In the genomic region with DNA sequence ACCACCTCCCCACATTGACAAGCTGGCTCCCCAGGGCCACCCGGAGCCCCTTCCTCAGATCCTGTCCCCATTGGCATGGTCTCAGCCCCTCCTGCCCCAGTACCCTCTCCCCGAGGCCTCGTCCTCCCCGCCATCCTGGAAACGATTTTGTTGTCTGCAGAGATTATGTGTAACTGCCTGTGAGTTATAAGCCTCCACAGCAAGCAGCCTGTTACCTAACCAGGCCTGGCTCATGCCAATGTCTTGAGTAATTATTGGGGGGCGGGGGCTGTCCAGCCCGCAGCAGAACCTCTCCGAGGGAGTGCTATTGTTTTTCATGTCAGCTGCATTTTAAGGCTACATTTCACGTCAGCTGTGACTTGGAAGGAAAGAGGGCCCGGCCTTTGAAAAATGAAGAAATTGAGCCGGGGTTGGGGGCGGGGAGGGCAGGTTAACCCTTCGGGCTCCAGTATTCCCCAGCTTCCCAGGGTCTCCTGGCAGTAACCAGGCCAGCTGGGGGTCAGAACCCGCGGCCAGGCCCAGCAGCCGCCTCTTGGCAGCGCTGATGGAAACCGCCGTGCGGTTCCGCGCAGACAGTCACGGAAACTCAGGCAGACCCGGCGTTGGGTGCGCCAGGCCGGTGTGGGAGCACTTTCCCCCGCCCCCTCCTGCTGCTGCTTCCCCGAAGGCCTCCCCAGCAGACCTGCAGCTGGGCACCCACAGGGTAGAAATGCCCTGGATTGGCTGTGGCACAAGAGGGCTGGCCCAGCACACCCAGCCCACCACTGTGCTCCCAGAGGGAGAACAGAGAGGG, we compare ENCODE assay signal across 8 cellular contexts. TPM values are rescaled to one million over a fixed set of nuclear protein-coding genes. Genes with fewer than 3 reads are reported as not detected.
DNase-seq lines count a peak whose midpoint lies in the region; ATAC-seq and TF ChIP-seq lines count a peak whose summit lies in the region.

No MANE protein-coding gene starts in this region.

- H3K4me1 ChIP-seq in heart right ventricle = peaks cover 27 to 65% (median 42%) of the 10 kb centered on the region in 9 donors

- peak; percentile 33; the same call in 1 of the 2 replicates for ATAC-seq in WTC11
- peak; percentile 69 to 80 (median 74) for ATAC-seq in heart right ventricle
- no peak for ATAC-seq in HG03139 (IDR thresholded peaks at IDR 0.05; ENCODE audit: unreplicated experiment)

- H3K27me3 ChIP-seq in heart right ventricle = no peaks in the 10 kb centered on the region

- POLR2A ChIA-PET in WTC11 (lab: Charles Lee) = no interaction called here

- peak overlapping the region in 1 of 10 donors; percentile 22 for H3K4me3 ChIP-seq in heart right ventricle

- H3K36me3 Mint-ChIP-seq in WTC11 = peaks cover 32% of the 10 kb centered on the region

- 49% methylated on average over 29 of the region's 29 CpGs for WGBS in heart right ventricle, 2 donors

- peaks cover 0 to 26% (median 4%) of the 10 kb centered on the region in 11 donors for H3K9me3 ChIP-seq in heart right ventricle

- H3K27ac ChIP-seq in heart right ventricle = peak overlapping the region; percentile 83 to 96 (median 89)

- H3K9me3 Mint-ChIP-seq in WTC11 = peaks cover 40% of the 10 kb centered on the region

- no peaks in the 10 kb centered on the region for H3K36me3 ChIP-seq in heart right ventricle

- intact Hi-C loops in heart right ventricle (cut with DNase I) = loop anchor here in 4 of 10 donors (2.0 to 5.0 kb wide), 4 partner anchors 56 to 61 kb away; a partner anchor contains a TSS

- H3K4me1 Mint-ChIP-seq in WTC11 = peaks cover 12% of the 10 kb centered on the region

- CTCF ChIA-PET in WTC11 (lab: Charles Lee) = no interaction called here

- H3K27ac Mint-ChIP-seq in WTC11 = no peak overlapping the region

- peaks cover 74% of the 10 kb centered on the region for H3K27me3 Mint-ChIP-seq in WTC11 (ENCODE audit: low read depth)

- H3K4me3 Mint-ChIP-seq in WTC11 = no peak overlapping the region

- DNase-seq in GOT3 (lab: John Stamatoyannopoulos, UW) (peak; percentile 6), WTC11 (ENCODE audit: low spot score) (no peak), heart right ventricle (peak; percentile 64 to 65), renal cortical epithelial cell (ENCODE audit: low read depth) (peak; percentile 93), superior temporal gyrus (ENCODE audit: extremely low spot score) (no peak), SHP77 (lab: John Stamatoyannopoulos, UW) (no peak), SK-N-DZ (ENCODE audit: low spot score) (no peak)

- TF ChIP-seq CTCF in WTC11 (IDR thresholded peaks at IDR 0.05) = no peak
- no peak for TF ChIP-seq CTCF in heart right ventricle (IDR thresholded peaks at IDR 0.05)

TF ChIP-seq in WTC11, 78 proteins besides CTCF, POLR2A, EP300 and RAD21:
- no peak for TF ChIP-seq SMAD4 (CRISPR knock-in tag; IDR thresholded peaks at IDR 0.05)
- TF ChIP-seq JAZF1 (CRISPR knock-in tag; IDR thresholded peaks at IDR 0.05) = no peak
- TF ChIP-seq PRRX2 (CRISPR knock-in tag; IDR thresholded peaks at IDR 0.05) = no peak
- no peak for TF ChIP-seq ZNF423 (CRISPR knock-in tag; IDR thresholded peaks at IDR 0.05)
- TF ChIP-seq, protein P1, sequence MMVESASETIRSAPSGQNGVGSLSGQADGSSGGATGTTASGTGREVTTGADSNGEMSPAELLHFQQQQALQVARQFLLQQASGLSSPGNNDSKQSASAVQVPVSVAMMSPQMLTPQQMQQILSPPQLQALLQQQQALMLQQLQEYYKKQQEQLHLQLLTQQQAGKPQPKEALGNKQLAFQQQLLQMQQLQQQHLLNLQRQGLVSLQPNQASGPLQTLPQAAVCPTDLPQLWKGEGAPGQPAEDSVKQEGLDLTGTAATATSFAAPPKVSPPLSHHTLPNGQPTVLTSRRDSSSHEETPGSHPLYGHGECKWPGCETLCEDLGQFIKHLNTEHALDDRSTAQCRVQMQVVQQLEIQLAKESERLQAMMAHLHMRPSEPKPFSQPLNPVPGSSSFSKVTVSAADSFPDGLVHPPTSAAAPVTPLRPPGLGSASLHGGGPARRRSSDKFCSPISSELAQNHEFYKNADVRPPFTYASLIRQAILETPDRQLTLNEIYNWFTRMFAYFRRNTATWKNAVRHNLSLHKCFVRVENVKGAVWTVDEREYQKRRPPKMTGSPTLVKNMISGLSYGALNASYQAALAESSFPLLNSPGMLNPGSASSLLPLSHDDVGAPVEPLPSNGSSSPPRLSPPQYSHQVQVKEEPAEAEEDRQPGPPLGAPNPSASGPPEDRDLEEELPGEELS (CRISPR knock-in tag; IDR thresholded peaks at IDR 0.05) = no peak
- no peak for TF ChIP-seq FOXK1 (CRISPR knock-in tag; IDR thresholded peaks at IDR 0.05)
- no peak for TF ChIP-seq ZNF138 (CRISPR knock-in tag; conservative IDR thresholded peaks at IDR 0.05)
- TF ChIP-seq, protein P2, sequence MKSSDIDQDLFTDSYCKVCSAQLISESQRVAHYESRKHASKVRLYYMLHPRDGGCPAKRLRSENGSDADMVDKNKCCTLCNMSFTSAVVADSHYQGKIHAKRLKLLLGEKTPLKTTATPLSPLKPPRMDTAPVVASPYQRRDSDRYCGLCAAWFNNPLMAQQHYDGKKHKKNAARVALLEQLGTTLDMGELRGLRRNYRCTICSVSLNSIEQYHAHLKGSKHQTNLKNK (CRISPR knock-in tag; IDR thresholded peaks at IDR 0.05) = no peak
- TF ChIP-seq, protein P3, sequence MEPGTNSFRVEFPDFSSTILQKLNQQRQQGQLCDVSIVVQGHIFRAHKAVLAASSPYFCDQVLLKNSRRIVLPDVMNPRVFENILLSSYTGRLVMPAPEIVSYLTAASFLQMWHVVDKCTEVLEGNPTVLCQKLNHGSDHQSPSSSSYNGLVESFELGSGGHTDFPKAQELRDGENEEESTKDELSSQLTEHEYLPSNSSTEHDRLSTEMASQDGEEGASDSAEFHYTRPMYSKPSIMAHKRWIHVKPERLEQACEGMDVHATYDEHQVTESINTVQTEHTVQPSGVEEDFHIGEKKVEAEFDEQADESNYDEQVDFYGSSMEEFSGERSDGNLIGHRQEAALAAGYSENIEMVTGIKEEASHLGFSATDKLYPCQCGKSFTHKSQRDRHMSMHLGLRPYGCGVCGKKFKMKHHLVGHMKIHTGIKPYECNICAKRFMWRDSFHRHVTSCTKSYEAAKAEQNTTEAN (CRISPR knock-in tag; IDR thresholded peaks at IDR 0.05) = no peak
- no peak for TF ChIP-seq NFYB (CRISPR knock-in tag; conservative IDR thresholded peaks at IDR 0.05; ENCODE audit: low read depth)
- TF ChIP-seq, protein P4, sequence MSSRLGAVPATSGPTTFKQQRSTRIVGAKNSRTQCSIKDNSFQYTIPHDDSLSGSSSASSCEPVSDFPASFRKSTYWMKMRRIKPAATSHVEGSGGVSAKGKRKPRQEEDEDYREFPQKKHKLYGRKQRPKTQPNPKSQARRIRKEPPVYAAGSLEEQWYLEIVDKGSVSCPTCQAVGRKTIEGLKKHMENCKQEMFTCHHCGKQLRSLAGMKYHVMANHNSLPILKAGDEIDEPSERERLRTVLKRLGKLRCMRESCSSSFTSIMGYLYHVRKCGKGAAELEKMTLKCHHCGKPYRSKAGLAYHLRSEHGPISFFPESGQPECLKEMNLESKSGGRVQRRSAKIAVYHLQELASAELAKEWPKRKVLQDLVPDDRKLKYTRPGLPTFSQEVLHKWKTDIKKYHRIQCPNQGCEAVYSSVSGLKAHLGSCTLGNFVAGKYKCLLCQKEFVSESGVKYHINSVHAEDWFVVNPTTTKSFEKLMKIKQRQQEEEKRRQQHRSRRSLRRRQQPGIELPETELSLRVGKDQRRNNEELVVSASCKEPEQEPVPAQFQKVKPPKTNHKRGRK (CRISPR knock-in tag; IDR thresholded peaks at IDR 0.05; ENCODE audit: borderline replicate concordance) = no peak
- TF ChIP-seq, protein P5, sequence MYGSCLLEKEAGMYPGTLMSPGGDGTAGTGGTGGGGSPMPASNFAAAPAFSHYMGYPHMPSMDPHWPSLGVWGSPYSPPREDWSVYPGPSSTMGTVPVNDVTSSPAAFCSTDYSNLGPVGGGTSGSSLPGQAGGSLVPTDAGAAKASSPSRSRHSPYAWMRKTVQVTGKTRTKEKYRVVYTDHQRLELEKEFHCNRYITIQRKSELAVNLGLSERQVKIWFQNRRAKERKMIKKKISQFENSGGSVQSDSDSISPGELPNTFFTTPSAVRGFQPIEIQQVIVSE (CRISPR knock-in tag; IDR thresholded peaks at IDR 0.05; ENCODE audit: borderline replicate concordance) = no peak
- no peak for TF ChIP-seq FOXJ3 (CRISPR knock-in tag; IDR thresholded peaks at IDR 0.05; ENCODE audit: borderline replicate concordance)
- no peak for TF ChIP-seq NR2C2 (CRISPR knock-in tag; IDR thresholded peaks at IDR 0.05)
- no peak for TF ChIP-seq TCF7 (CRISPR knock-in tag; IDR thresholded peaks at IDR 0.05; ENCODE audit: low read depth)
- no peak for TF ChIP-seq ESRRA (CRISPR knock-in tag; IDR thresholded peaks at IDR 0.05; ENCODE audit: borderline replicate concordance)
- TF ChIP-seq, protein P6, sequence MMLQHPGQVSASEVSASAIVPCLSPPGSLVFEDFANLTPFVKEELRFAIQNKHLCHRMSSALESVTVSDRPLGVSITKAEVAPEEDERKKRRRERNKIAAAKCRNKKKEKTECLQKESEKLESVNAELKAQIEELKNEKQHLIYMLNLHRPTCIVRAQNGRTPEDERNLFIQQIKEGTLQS (CRISPR knock-in tag; conservative IDR thresholded peaks at IDR 0.05) = no peak

RNA-seq across cellular contexts. Expression of a gene that starts 59.5 kb away (rescaled TPM):
- total RNA-seq in WTC11 (2021) (25.0 to 35.0 TPM (median 32.4 TPM) in 3 replicates), heart right ventricle (10 to 100 TPM; 16.9 to 48.0 (median 25.4) TPM), renal cortical epithelial cell (25.3 and 28.5 TPM in 2 replicates)
- polyA plus RNA-seq in heart right ventricle = 10 to 100 TPM; 50.3 to 55.3 TPM
- 7.0 and 7.8 TPM in 2 replicates for polyA plus RNA-seq in SK-N-DZ (2014; cell fraction: cytosol; rRNA removed)
- polyA plus RNA-seq in SK-N-DZ (2014; cell fraction: nucleus; rRNA removed) = 5.4 and 5.8 TPM in 2 replicates

Comparison
In these comparisons a context has a peak if more than half of its experiments do, and no peak if none do; other contexts are left out.
1. DNase-seq: peak in GOT3 (single experiment), heart right ventricle (2 of 2) and renal cortical epithelial cell (single experiment); none in WTC11 (single experiment), superior temporal gyrus (single experiment), SHP77 (0 of 2) and SK-N-DZ (single experiment).